17 cellular contexts compared by ENCODE assay signal in the genomic region with DNA sequence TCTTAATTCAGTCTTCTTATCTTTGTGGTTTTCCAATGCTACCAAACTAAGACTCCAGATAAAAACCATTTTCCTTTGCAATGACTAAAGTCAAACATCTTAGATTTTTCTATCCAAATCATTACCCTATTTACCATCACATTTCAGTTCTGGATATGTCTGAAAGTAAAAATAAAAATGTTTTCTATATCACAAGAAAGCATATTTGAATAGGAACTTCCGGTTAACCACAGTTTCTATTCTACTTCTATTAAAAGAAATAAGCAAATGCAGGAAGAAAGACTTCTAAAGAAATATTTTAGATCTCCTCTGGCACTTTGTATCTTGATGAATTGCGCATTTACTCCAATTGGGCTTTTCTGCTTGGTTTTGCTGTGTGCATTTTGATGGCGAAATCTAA.
DNase-seq lines count a peak whose midpoint lies in the region; ATAC-seq and TF ChIP-seq lines count a peak whose summit lies in the region.
"Had no signal": no experiment of that assay in that cellular context is flagged by ENCODE, and none has a peak within 500 bp of the region (broad histone marks: within the 10 kb centered on the region; RNA-seq: fewer than 3 reads in every experiment).

No MANE protein-coding gene starts in this region.

- H3K36me3 ChIP-seq in left lung (no peaks in the 10 kb centered on the region), right lobe of liver (no peaks in the 10 kb centered on the region)
- H3K36me3 ChIP-seq: tibial artery had no signal

- H3K4me1 ChIP-seq in left lung, result no peaks in the 10 kb centered on the region
- H3K4me1 ChIP-seq in right lobe of liver, result no peaks in the 10 kb centered on the region
- H3K4me1 ChIP-seq: parathyroid adenoma, tibial artery had no signal

- peaks cover 0 to 4% of the 10 kb centered on the region in 2 donors for H3K27me3 ChIP-seq in left lung
- H3K27me3 ChIP-seq in right lobe of liver, result no peaks in the 10 kb centered on the region
- H3K27me3 ChIP-seq: tibial artery had no signal

- H3K9me3 ChIP-seq in left lung (peaks cover 0 to 3% of the 10 kb centered on the region in 2 donors), right lobe of liver (no peaks in the 10 kb centered on the region)
- H3K9me3 ChIP-seq: tibial artery had no signal

- peak overlapping the region in 1 of 6 donors; percentile 70 for H3K27ac Mint-ChIP-seq in naive B cell
- H3K27ac Mint-ChIP-seq: activated T-helper 17 cell treated with anti-CD3 and anti-CD28 coated beads, Interleukin-2, amount 50 U/mL, for 72 hours; CD8-positive, alpha-beta T cell; GM23338 had no signal

- peaks cover 0 to 3% (median 0%) of the 10 kb centered on the region in 7 donors for H3K9me3 Mint-ChIP-seq in naive B cell
- H3K9me3 Mint-ChIP-seq: activated T-helper 17 cell treated with anti-CD3 and anti-CD28 coated beads, Interleukin-2, amount 50 U/mL, for 72 hours; CD8-positive, alpha-beta T cell; central memory CD8-positive, alpha-beta T cell; GM23338 had no signal

- H3K27me3 Mint-ChIP-seq in naive B cell, result peaks cover 3 to 9% (median 4%) of the 10 kb centered on the region in 3 donors

- H3K4me1 Mint-ChIP-seq in naive B cell, result peaks cover 14 to 32% (median 18%) of the 10 kb centered on the region in 3 donors
- H3K4me1 Mint-ChIP-seq: activated T-helper 17 cell treated with anti-CD3 and anti-CD28 coated beads, Interleukin-2, amount 50 U/mL, for 72 hours; central memory CD8-positive, alpha-beta T cell had no signal

- no peak overlapping the region for H3K27ac ChIP-seq in left lung
- H3K27ac ChIP-seq in right lobe of liver, result no peak overlapping the region
- H3K27ac ChIP-seq: parathyroid adenoma, tibial artery had no signal

- no peak overlapping the region for H3K4me3 ChIP-seq in left lung
- H3K4me3 ChIP-seq in right lobe of liver, result no peak overlapping the region
- H3K4me3 ChIP-seq: GM23338, tibial artery had no signal

- DNase-seq in naive B cell, result no peak
- no peak for DNase-seq in KBM-7
- no peak for DNase-seq in left lung
- no peak for DNase-seq in right lobe of liver
- DNase-seq: CD8-positive, alpha-beta T cell; left ventricle myocardium superior; NCI-H2029 treated with DMSO at 0.1 percent for 48 hours; NCI-H526; small intestine; tibial artery had no signal

- WGBS in right lobe of liver (ENCODE audit: insufficient coverage, low coverage, low lambda C conversion rate, missing lambda C conversion rate), result 69% methylated on average over 3 of the region's 3 CpGs

- in situ Hi-C loops in KBM-7 (cut with MboI; ENCODE audit: low pct_unique_long_range_greater_than_20kb, low sequenced_read_pairs), result no loop called here

- intact Hi-C loops in left lung (cut with DNase I) (no loop called here), right lobe of liver (cut with DNase I) (no loop called here)

- ATAC-seq in GM19328 (IDR thresholded peaks at IDR 0.05; ENCODE audit: unreplicated experiment) (peak; percentile 53), HG02870 (IDR thresholded peaks at IDR 0.05; ENCODE audit: unreplicated experiment) (peak; percentile 46), HG03460 (IDR thresholded peaks at IDR 0.05; ENCODE audit: unreplicated experiment) (peak; percentile 55), naive B cell (ENCODE audit: low read depth in 2 of 2) (no peak), left lung (no peak), right lobe of liver (no peak)
- ATAC-seq: activated T-helper 17 cell treated with anti-CD3 and anti-CD28 coated beads, Interleukin-2, amount 50 U/mL, for 72 hours; CD8-positive, alpha-beta T cell; GM23338; left ventricle myocardium superior had no signal

- TF ChIP-seq CTCF in left lung (IDR thresholded peaks at IDR 0.05) (no peak), right lobe of liver (IDR thresholded peaks at IDR 0.05) (no peak)

- H3K4me3 Mint-ChIP-seq in naive B cell, result peak overlapping the region in 6 of 8 donors; percentile 32 to 69 (median 53)
- H3K4me3 Mint-ChIP-seq: activated T-helper 17 cell treated with anti-CD3 and anti-CD28 coated beads, Interleukin-2, amount 50 U/mL, for 72 hours; CD8-positive, alpha-beta T cell; central memory CD8-positive, alpha-beta T cell; GM23338 had no signal

- peaks cover 0 to 5% of the 10 kb centered on the region in 2 donors for H3K36me3 Mint-ChIP-seq in naive B cell
- H3K36me3 Mint-ChIP-seq: CD8-positive, alpha-beta T cell had no signal

- no peak for TF ChIP-seq POLR2A in right lobe of liver (IDR thresholded peaks at IDR 0.05)

Comparison
In these comparisons a context has a peak if more than half of its experiments do, and no peak if none do; other contexts are left out.
1. ATAC-seq: peak in GM19328 (single experiment), HG02870 (single experiment) and HG03460 (single experiment); none in naive B cell (0 of 2), left lung (single experiment) and right lobe of liver (0 of 4).